In the genomic region with DNA sequence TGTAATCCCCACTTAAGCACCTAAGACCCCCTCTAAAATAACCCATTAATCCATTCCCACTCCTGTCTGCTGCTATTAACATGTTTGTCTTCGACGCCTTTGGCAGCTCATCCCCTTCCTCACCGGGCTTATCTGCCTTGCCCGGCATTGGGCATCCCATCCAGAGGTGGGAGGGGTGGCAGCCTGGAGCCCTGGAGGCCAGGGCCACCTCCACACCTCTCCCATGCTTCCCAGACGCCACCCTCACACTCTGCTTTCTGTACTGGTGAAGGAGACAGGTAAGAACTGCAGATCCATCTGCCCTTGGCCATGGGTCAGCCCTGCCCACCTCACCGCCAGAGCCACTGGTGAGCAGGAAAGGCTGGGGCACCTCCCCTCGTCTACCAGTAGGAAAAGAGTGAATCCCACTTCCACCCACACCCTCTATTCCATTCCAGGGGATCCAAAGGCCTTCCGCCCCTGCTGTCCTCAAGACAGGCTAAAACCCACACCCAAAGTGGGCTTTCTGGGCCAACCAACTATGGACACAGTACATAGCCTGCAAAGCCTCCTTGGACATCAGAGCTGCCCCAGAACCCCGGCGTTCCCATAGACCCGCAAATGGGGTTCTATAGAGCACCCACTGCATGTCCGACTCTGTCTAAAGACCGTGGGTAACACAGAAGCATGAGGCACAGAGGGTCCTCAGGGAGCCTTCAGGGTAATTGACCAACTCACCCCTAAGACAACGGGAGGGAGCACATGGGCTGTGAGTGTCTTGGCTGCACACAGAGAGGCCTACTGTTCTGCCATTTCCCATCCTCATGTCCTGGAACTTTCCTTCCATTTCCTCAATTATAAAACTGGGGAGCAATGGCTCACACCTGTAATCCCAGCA, we compare ENCODE assay signal across 2 cellular contexts.
TF ChIP-seq lines count a peak whose summit lies in the region.

No MANE protein-coding gene starts in this region.

TF ChIP-seq in SK-N-SH, 30 proteins besides CTCF, POLR2A, EP300 and RAD21:
- TF ChIP-seq MXI1 (IDR thresholded peaks at IDR 0.05; ENCODE audit: low read depth, low read length) (no peak), SIN3A (IDR thresholded peaks at IDR 0.05; ENCODE audit: borderline replicate concordance, low read depth, low read length) (no peak), POLR2AphosphoS5 (IDR thresholded peaks at IDR 0.05; ENCODE audit: low read depth, low read length) (no peak), ELF1 (IDR thresholded peaks at IDR 0.05) (no peak), MEF2A (IDR thresholded peaks at IDR 0.05; ENCODE audit: borderline replicate concordance, low read depth) (no peak)
- TF ChIP-seq, protein P1, sequence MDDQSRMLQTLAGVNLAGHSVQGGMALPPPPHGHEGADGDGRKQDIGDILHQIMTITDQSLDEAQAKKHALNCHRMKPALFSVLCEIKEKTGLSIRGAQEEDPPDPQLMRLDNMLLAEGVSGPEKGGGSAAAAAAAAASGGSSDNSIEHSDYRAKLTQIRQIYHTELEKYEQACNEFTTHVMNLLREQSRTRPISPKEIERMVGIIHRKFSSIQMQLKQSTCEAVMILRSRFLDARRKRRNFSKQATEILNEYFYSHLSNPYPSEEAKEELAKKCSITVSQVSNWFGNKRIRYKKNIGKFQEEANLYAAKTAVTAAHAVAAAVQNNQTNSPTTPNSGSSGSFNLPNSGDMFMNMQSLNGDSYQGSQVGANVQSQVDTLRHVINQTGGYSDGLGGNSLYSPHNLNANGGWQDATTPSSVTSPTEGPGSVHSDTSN (IDR thresholded peaks at IDR 0.05): no peak
- TF ChIP-seq, protein P2, sequence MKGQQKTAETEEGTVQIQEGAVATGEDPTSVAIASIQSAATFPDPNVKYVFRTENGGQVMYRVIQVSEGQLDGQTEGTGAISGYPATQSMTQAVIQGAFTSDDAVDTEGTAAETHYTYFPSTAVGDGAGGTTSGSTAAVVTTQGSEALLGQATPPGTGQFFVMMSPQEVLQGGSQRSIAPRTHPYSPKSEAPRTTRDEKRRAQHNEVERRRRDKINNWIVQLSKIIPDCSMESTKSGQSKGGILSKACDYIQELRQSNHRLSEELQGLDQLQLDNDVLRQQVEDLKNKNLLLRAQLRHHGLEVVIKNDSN (IDR thresholded peaks at IDR 0.05; ENCODE audit: borderline replicate concordance, low read depth): no peak

TF ChIP-seq in SK-N-SH treated with all-trans-retinoic acid at 6 μM for 48 hours, 23 proteins besides CTCF, POLR2A, EP300 and RAD21:
- no peak for TF ChIP-seq CSDC2 (CRISPR knock-in tag; IDR thresholded peaks at IDR 0.05)
- TF ChIP-seq OSR1 (CRISPR knock-in tag; IDR thresholded peaks at IDR 0.05): no peak
- TF ChIP-seq ESRRG (CRISPR knock-in tag; IDR thresholded peaks at IDR 0.05): no peak
- TF ChIP-seq, protein P3, sequence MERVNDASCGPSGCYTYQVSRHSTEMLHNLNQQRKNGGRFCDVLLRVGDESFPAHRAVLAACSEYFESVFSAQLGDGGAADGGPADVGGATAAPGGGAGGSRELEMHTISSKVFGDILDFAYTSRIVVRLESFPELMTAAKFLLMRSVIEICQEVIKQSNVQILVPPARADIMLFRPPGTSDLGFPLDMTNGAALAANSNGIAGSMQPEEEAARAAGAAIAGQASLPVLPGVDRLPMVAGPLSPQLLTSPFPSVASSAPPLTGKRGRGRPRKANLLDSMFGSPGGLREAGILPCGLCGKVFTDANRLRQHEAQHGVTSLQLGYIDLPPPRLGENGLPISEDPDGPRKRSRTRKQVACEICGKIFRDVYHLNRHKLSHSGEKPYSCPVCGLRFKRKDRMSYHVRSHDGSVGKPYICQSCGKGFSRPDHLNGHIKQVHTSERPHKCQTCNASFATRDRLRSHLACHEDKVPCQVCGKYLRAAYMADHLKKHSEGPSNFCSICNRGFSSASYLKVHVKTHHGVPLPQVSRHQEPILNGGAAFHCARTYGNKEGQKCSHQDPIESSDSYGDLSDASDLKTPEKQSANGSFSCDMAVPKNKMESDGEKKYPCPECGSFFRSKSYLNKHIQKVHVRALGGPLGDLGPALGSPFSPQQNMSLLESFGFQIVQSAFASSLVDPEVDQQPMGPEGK (CRISPR knock-in tag; IDR thresholded peaks at IDR 0.05; ENCODE audit: borderline replicate concordance): no peak
- no peak for TF ChIP-seq ZNF8 (CRISPR knock-in tag; IDR thresholded peaks at IDR 0.05)
